In the genomic region with DNA sequence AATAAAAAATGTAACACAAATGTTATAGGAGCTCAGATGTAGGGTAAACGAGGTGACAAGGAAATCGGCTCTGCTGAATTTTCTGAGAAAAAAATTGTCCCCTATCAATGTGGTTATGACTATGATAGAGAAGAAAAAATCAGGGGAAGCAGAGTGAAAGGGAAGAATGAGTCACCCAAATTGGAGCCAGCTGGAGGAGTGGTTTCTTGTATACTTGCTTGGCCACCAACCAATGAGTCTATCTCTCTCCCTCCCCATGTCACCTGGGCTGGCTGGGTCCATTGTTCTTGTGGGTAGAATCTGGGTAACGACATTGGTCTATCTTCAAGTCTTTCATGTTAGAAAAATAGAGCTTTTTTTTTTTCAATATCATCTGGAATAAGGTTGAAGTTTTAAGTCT, we compare ENCODE assay signal across 18 cellular contexts.
DNase-seq lines count a peak whose midpoint lies in the region; ATAC-seq, FAIRE-seq and TF ChIP-seq lines count a peak whose summit lies in the region.
"Had no signal": no experiment of that assay in that cellular context is flagged by ENCODE, and none has a peak within 500 bp of the region (broad histone marks: within the 10 kb centered on the region; RNA-seq: fewer than 3 reads in every experiment).

No MANE protein-coding gene starts in this region.

- TF ChIP-seq POLR2A in breast epithelium (IDR thresholded peaks at IDR 0.05) = no peak

- no peak overlapping the region for H3K27ac Mint-ChIP-seq in MCF 10A (ENCODE audit: low read depth, unreplicated experiment)
- H3K27ac Mint-ChIP-seq: activated T-cell treated with anti-CD3 and anti-CD28 coated beads, Interleukin-2, amount 50 U/mL, for 72 hours had no signal

- no peak for FAIRE-seq in urothelium cell line (lab: Jason Lieb, UNC)
- FAIRE-seq: GM12878, islet of Langerhans, RCC 7860 had no signal

- no peaks in the 10 kb centered on the region for H3K27me3 ChIP-seq in breast epithelium
- H3K27me3 ChIP-seq: gastroesophageal sphincter had no signal

- no peaks in the 10 kb centered on the region for H3K4me1 Mint-ChIP-seq in MCF 10A (ENCODE audit: insufficient read depth, unreplicated experiment)

- H3K4me3 ChIP-seq in breast epithelium = no peak overlapping the region
- H3K4me3 ChIP-seq in fibroblast of mammary gland (ENCODE audit: control insufficient read depth, low read depth, low read length) = no peak overlapping the region
- H3K4me3 ChIP-seq: gastroesophageal sphincter, GM12878, thoracic aorta had no signal

- CTCF ChIA-PET in MCF 10A (lab: Yijun Ruan, JAX) = interaction anchor here (0.6 to 1.5 kb wide), 3 partner anchors 114 to 1966 kb away, joined by 3 to 4 read pairs (median 3); no protein-coding TSS in a partner anchor

- no peaks in the 10 kb centered on the region for H3K27me3 Mint-ChIP-seq in MCF 10A (ENCODE audit: insufficient read depth, unreplicated experiment)

- H3K9me3 Mint-ChIP-seq in MCF 10A (ENCODE audit: unreplicated experiment) = no peaks in the 10 kb centered on the region

- H3K4me3 Mint-ChIP-seq in MCF 10A (ENCODE audit: unreplicated experiment) = no peak overlapping the region
- H3K4me3 Mint-ChIP-seq: activated T-cell treated with anti-CD3 and anti-CD28 coated beads, Interleukin-2, amount 50 U/mL, for 72 hours had no signal

- H3K27ac ChIP-seq in breast epithelium = no peak overlapping the region
- H3K27ac ChIP-seq: gastroesophageal sphincter, thoracic aorta had no signal

- H3K9me3 ChIP-seq in breast epithelium = no peaks in the 10 kb centered on the region
- H3K9me3 ChIP-seq: gastroesophageal sphincter, thoracic aorta had no signal

- no peaks in the 10 kb centered on the region for H3K36me3 ChIP-seq in breast epithelium
- H3K36me3 ChIP-seq: gastroesophageal sphincter, thoracic aorta had no signal

- TF ChIP-seq CTCF in MCF 10A (IDR thresholded peaks at IDR 0.05; ENCODE audit: unreplicated experiment) (no peak), breast epithelium (IDR thresholded peaks at IDR 0.05) (no peak), fibroblast of mammary gland (conservative IDR thresholded peaks at IDR 0.05; ENCODE audit: control insufficient read depth, insufficient read depth, low read depth, low read length) (no peak), GM10266 (IDR thresholded peaks at IDR 0.05; ENCODE audit: control insufficient read depth, insufficient read depth, low read depth, missing control alignments) (no peak)

- DNase-seq in MCF 10A (ENCODE audit: unreplicated experiment) (peak; percentile 39), breast epithelium (ENCODE audit: low spot score in 2 of 2) (no peak), fibroblast of mammary gland (ENCODE audit: low read depth) (peak; percentile 76), urothelium cell line (ENCODE audit: low spot score) (peak; percentile 7), Ammon's horn (ENCODE audit: low spot score) (no peak), GM10266 (ENCODE audit: extremely low spot score) (no peak)
- DNase-seq: activated CD4-positive, alpha-beta T cell treated with anti-CD3 and anti-CD28 coated beads, Interleukin-2, amount 50 U/mL, for 1 hour; activated T-cell treated with anti-CD3 and anti-CD28 coated beads, Interleukin-2, amount 50 U/mL, for 72 hours; NCI-H1417; NCI-H446 treated with DMSO at 0.1 percent for 48 hours; T-helper 9 cell had no signal

- ATAC-seq in SK-N-SH treated with all-trans-retinoic acid at 6 μM for 48 hours = peak; percentile 91
- ATAC-seq in HG02852 (IDR thresholded peaks at IDR 0.05; ENCODE audit: unreplicated experiment) = no peak
- ATAC-seq: activated T-cell treated with anti-CD3 and anti-CD28 coated beads, Interleukin-2, amount 50 U/mL, for 72 hours; gastroesophageal sphincter; GM12878 had no signal

- intact Hi-C loops in MCF 10A (cut with micrococcal nuclease) (no loop called here), breast epithelium (cut with DNase I; ENCODE audit: low total_unique reads) (no loop called here)

- POLR2A ChIA-PET in MCF 10A (lab: Yijun Ruan, JAX) = interaction anchor here (1.7 kb wide), 1 partner anchor 195 kb away, joined by 5 read pairs; no protein-coding TSS in a partner anchor

- BruUV-seq in MCF 10A (replicated peaks; lab: Mats Ljungman, UMichigan) = no TSS peak

- no peaks in the 10 kb centered on the region for H3K36me3 Mint-ChIP-seq in MCF 10A (ENCODE audit: insufficient read depth, unreplicated experiment)

- no peaks in the 10 kb centered on the region for H3K4me1 ChIP-seq in breast epithelium
- H3K4me1 ChIP-seq: gastroesophageal sphincter had no signal

TF ChIP-seq in SK-N-SH treated with all-trans-retinoic acid at 6 μM for 48 hours, 23 proteins besides CTCF, POLR2A, EP300 and RAD21:
- TF ChIP-seq ZFP30 (CRISPR knock-in tag; IDR thresholded peaks at IDR 0.05) = no peak
- TF ChIP-seq, protein P1, sequence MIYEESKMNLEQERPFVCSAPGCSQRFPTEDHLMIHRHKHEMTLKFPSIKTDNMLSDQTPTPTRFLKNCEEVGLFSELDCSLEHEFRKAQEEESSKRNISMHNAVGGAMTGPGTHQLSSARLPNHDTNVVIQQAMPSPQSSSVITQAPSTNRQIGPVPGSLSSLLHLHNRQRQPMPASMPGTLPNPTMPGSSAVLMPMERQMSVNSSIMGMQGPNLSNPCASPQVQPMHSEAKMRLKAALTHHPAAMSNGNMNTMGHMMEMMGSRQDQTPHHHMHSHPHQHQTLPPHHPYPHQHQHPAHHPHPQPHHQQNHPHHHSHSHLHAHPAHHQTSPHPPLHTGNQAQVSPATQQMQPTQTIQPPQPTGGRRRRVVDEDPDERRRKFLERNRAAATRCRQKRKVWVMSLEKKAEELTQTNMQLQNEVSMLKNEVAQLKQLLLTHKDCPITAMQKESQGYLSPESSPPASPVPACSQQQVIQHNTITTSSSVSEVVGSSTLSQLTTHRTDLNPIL (CRISPR knock-in tag; IDR thresholded peaks at IDR 0.05; ENCODE audit: low read depth) = no peak
- TF ChIP-seq TOX (CRISPR knock-in tag; IDR thresholded peaks at IDR 0.05; ENCODE audit: borderline replicate concordance) = 0 out of 2 replicates have a peak, but pooled peaks have one; percentile 13

Comparison
In these comparisons a context has a peak if more than half of its experiments do, and no peak if none do; other contexts are left out.
1. DNase-seq: peak in MCF 10A (single experiment), fibroblast of mammary gland (single experiment) and urothelium cell line (single experiment); none in breast epithelium (0 of 2), Ammon's horn (single experiment) and GM10266 (single experiment).